In genomic region chr9:93003552-93004407, GRCh38 we compare ENCODE assay signal across 8 cellular contexts. TPM values are rescaled to one million over a fixed set of nuclear protein-coding genes. Genes with fewer than 3 reads are reported as not detected.
DNase-seq lines count a peak whose midpoint lies in the region; ATAC-seq, FAIRE-seq and TF ChIP-seq lines count a peak whose summit lies in the region.

No MANE protein-coding gene starts in this region.

- H3K79me2 ChIP-seq in HCT116 (ENCODE audit: insufficient read depth, low read length), result no peaks in the 10 kb centered on the region

- ATAC-seq in HCT116, result peak; percentile 94
- ATAC-seq in activated T-cell treated with anti-CD3 and anti-CD28 coated beads, Interleukin-2, amount 50 U/mL, for 4 hours, result peak; percentile 90 to 94
- ATAC-seq in pancreas, result peak; percentile 87 to 99 (median 97)
- peak; percentile 81 to 89 for ATAC-seq in upper lobe of left lung (ENCODE audit: low FRiP score in 2 of 2)
- ATAC-seq in HG03135 (IDR thresholded peaks at IDR 0.05; ENCODE audit: unreplicated experiment), result no peak

- POLR2A ChIA-PET in HCT116 (lab: Charles Lee), result interaction anchor here (0.8 to 1.2 kb wide), 3 partner anchors 13 to 56 kb away, joined by 3 to 4 read pairs (median 3); no protein-coding TSS in a partner anchor

- 33 to 38% methylated on average over 28 of the region's 28 CpGs for WGBS in pancreas, 2 donors
- 47% methylated on average over 23 to 28 of the region's 28 CpGs for WGBS in upper lobe of left lung, 2 donors

- peak overlapping the region; percentile 49 to 60 for H3K4me3 ChIP-seq in HCT116 (replicated peaks in 1 of 2; ENCODE audit: low read depth in 1 of 2, low read length in 2 of 2)
- H3K4me3 ChIP-seq in pancreas, result peak overlapping the region in 2 of 4 donors; percentile 3 to 38
- peak overlapping the region in 3 of 4 donors; percentile 19 to 42 (median 34) for H3K4me3 ChIP-seq in upper lobe of left lung

- BruUV-seq in Calu3 (replicated peaks; lab: Mats Ljungman, UMichigan) (no TSS peak), HCT116 (replicated peaks; lab: Mats Ljungman, UMichigan) (TSS peak; percentile 66)

- H2AFZ ChIP-seq in HCT116 (ENCODE audit: low read depth, low read length, poor library complexity, severe bottlenecking), result peak overlapping the region; percentile 85

- TF ChIP-seq POLR2A in HCT116 (IDR thresholded peaks at IDR 0.05; ENCODE audit: borderline replicate concordance, extremely low read depth, insufficient read depth, insufficient read length), result no peak
- TF ChIP-seq POLR2A in upper lobe of left lung (IDR thresholded peaks at IDR 0.05), result no peak

- peak overlapping the region; percentile 47; the same call in 1 of the 2 replicates for H3K27ac ChIP-seq in HCT116 (ENCODE audit: low read depth, low read length)
- no peak overlapping the region for H3K27ac ChIP-seq in pancreas
- peak overlapping the region in 3 of 4 donors; percentile 9 to 72 (median 15) for H3K27ac ChIP-seq in upper lobe of left lung

- H3K9me3 ChIP-seq in HCT116 (ENCODE audit: control insufficient read depth in 1 of 2, insufficient read depth in 1 of 2, low read depth in 1 of 2, low read length in 2 of 2), result no peaks in the 10 kb centered on the region
- H3K9me3 ChIP-seq in pancreas, result no peaks in the 10 kb centered on the region
- no peaks in the 10 kb centered on the region for H3K9me3 ChIP-seq in upper lobe of left lung

- peak overlapping the region; percentile 67 for H3K4me3 Mint-ChIP-seq in Calu3 (ENCODE audit: low read depth, unreplicated experiment)
- no peak overlapping the region for H3K4me3 Mint-ChIP-seq in activated T-cell treated with anti-CD3 and anti-CD28 coated beads, Interleukin-2, amount 50 U/mL, for 4 hours

- peak; percentile 53 for TF ChIP-seq CTCF in Calu3 (IDR thresholded peaks at IDR 0.05; ENCODE audit: unreplicated experiment)
- peak; percentile 67 to 97 (median 82) for TF ChIP-seq CTCF in HCT116 (IDR thresholded peaks at IDR 0.05 in 2 of 3, conservative IDR thresholded peaks at IDR 0.05 in 1 of 3; ENCODE audit: borderline replicate concordance in 1 of 3, insufficient read depth in 1 of 3, low read depth in 2 of 3, low read length in 2 of 3)
- peak; percentile 40 to 61 (median 50) for TF ChIP-seq CTCF in pancreas (IDR thresholded peaks at IDR 0.05)
- peak; percentile 45 to 77 (median 59) for TF ChIP-seq CTCF in upper lobe of left lung (IDR thresholded peaks at IDR 0.05)

- TF ChIP-seq RAD21 in HCT116 (IDR thresholded peaks at IDR 0.05; ENCODE audit: low read depth), result peak; percentile 94

- H3K36me3 ChIP-seq in HCT116 (ENCODE audit: control insufficient read depth in 1 of 2, insufficient read depth in 2 of 2, low read length in 2 of 2), result no peaks in the 10 kb centered on the region
- H3K36me3 ChIP-seq in pancreas, result no peaks in the 10 kb centered on the region
- H3K36me3 ChIP-seq in upper lobe of left lung, result peaks cover 0 to 46% (median 13%) of the 10 kb centered on the region in 4 donors

- TF ChIP-seq EP300 in upper lobe of left lung (IDR thresholded peaks at IDR 0.05), result no peak

- H3K4me1 ChIP-seq in HCT116 (ENCODE audit: control insufficient read depth in 1 of 2, insufficient read depth in 2 of 2, low read length in 2 of 2), result peaks cover 10 to 18% of the 10 kb centered on the region in 2 experiments; a peak in 3 of 4 replicates
- H3K4me1 ChIP-seq in pancreas, result no peaks in the 10 kb centered on the region
- peaks cover 3 to 17% (median 10%) of the 10 kb centered on the region in 4 donors for H3K4me1 ChIP-seq in upper lobe of left lung

- peak; percentile 77 for DNase-seq in Calu3
- peak; percentile 73 for DNase-seq in HCT116 (ENCODE audit: low read depth, low spot score)
- peak; percentile 49 for DNase-seq in OCI-M1 (lab: John Stamatoyannopoulos, UW)
- DNase-seq in activated T-cell treated with anti-CD3 and anti-CD28 coated beads, Interleukin-2, amount 50 U/mL, for 4 hours, result peak; percentile 63
- DNase-seq in fibroblast of the conjunctiva (ENCODE audit: low read depth), result peak; percentile 9
- DNase-seq in pancreas, result peak; percentile 48 to 85 (median 67)
- DNase-seq in upper lobe of left lung, result peak; percentile 79 to 85

- no peak for FAIRE-seq in pancreas (lab: Jason Lieb, UNC)

- no peaks in the 10 kb centered on the region for H3K4me1 Mint-ChIP-seq in Calu3 (ENCODE audit: low read depth, unreplicated experiment)
- H3K4me1 Mint-ChIP-seq in activated T-cell treated with anti-CD3 and anti-CD28 coated beads, Interleukin-2, amount 50 U/mL, for 4 hours (ENCODE audit: low read depth), result peaks cover 45% of the 10 kb centered on the region

- peak overlapping the region; percentile 83 for H3K4me2 ChIP-seq in HCT116 (ENCODE audit: low read length)

- CTCF ChIA-PET in Calu3 (lab: Charles Lee) (interaction anchor here (0.6 to 2.2 kb wide), 9 partner anchors 10 to 150 kb away, joined by 3 to 11 read pairs (median 4); no protein-coding TSS in a partner anchor), HCT116 (lab: Charles Lee) (interaction anchor here (0.8 to 2.9 kb wide), 16 partner anchors 11 to 301 kb away, joined by 3 to 18 read pairs (median 5); no protein-coding TSS in a partner anchor)

- no peaks in the 10 kb centered on the region for H4K20me1 ChIP-seq in HCT116 (ENCODE audit: insufficient read depth)

- intact Hi-C loops in Calu3 (cut with micrococcal nuclease; ENCODE audit: unreplicated experiment) (no loop called here), HCT116 (cut with micrococcal nuclease) (loop anchor here (5.0 to 10.0 kb wide), 2 partner anchors 94 to 561 kb away; partner anchors contain the start of gene CARD19), pancreas (cut with DNase I) (no loop called here)

- H3K9me3 Mint-ChIP-seq in Calu3 (ENCODE audit: low read depth, unreplicated experiment), result peaks cover 4% of the 10 kb centered on the region
- H3K9me3 Mint-ChIP-seq in activated T-cell treated with anti-CD3 and anti-CD28 coated beads, Interleukin-2, amount 50 U/mL, for 4 hours, result peaks cover 3% of the 10 kb centered on the region

- no peaks in the 10 kb centered on the region for H3K27me3 ChIP-seq in HCT116 (ENCODE audit: insufficient read depth, low read length)
- H3K27me3 ChIP-seq in pancreas, result no peaks in the 10 kb centered on the region
- no peaks in the 10 kb centered on the region for H3K27me3 ChIP-seq in upper lobe of left lung

- H3K27ac Mint-ChIP-seq in Calu3 (ENCODE audit: unreplicated experiment), result no peak overlapping the region

- H3K9ac ChIP-seq in HCT116 (ENCODE audit: low read length), result peak overlapping the region; percentile 57

- no peaks in the 10 kb centered on the region for H3K36me3 Mint-ChIP-seq in Calu3 (ENCODE audit: insufficient read depth, unreplicated experiment)
- H3K36me3 Mint-ChIP-seq in activated T-cell treated with anti-CD3 and anti-CD28 coated beads, Interleukin-2, amount 50 U/mL, for 4 hours (ENCODE audit: insufficient read depth), result peaks cover 37% of the 10 kb centered on the region

- no peaks in the 10 kb centered on the region for H3K9me2 ChIP-seq in HCT116 (ENCODE audit: insufficient read depth)

- RAD21 ChIA-PET in HCT116 (lab: Charles Lee; ENCODE audit: low non-redundant PET in 1 of 2, low total read pairs in 2 of 2, uncharacterized antibody in 2 of 2, unreplicated experiment in 2 of 2), result interaction anchor here in 1 of 2 experiments (0.7 kb wide), 1 partner anchor 92 kb away, joined by 3 read pairs; no protein-coding TSS in a partner anchor

- no peaks in the 10 kb centered on the region for H3K27me3 Mint-ChIP-seq in Calu3 (ENCODE audit: unreplicated experiment)
- H3K27me3 Mint-ChIP-seq in activated T-cell treated with anti-CD3 and anti-CD28 coated beads, Interleukin-2, amount 50 U/mL, for 4 hours (ENCODE audit: low read depth), result no peaks in the 10 kb centered on the region

TF ChIP-seq in HCT116, 20 proteins besides CTCF, POLR2A, EP300 and RAD21:
- TF ChIP-seq POLR2AphosphoS5 (IDR thresholded peaks at IDR 0.05; ENCODE audit: low read depth, low read length) (peak; percentile 58), SRF (IDR thresholded peaks at IDR 0.05; ENCODE audit: low read depth) (no peak), MAX (IDR thresholded peaks at IDR 0.05) (peak; percentile 92)

RNA-seq across cellular contexts. Expression of gene SUSD3, which starts 54.7 kb away (rescaled TPM):
- total RNA-seq in Calu3 (2022), result 0.69 and 1.3 TPM in 2 replicates
- total RNA-seq in HCT116 (2021; ENCODE audit: unreplicated experiment), result 11.3 TPM
- 15.2 and 16.4 TPM in 2 replicates for polyA plus RNA-seq in HCT116 (2012)
- total RNA-seq in activated T-cell treated with anti-CD3 and anti-CD28 coated beads, Interleukin-2, amount 50 U/mL, for 4 hours, result 1 to 10 TPM; 7.7 to 9.5 (median 9.4) TPM
- 1 to 10 TPM in 2 of 6 donors, under 1 TPM in 4; 0.16 to 2.8 (median 0.80) TPM for total RNA-seq in pancreas
- polyA plus RNA-seq in pancreas, result 1 to 10 TPM in 1 of 2 donors, under 1 TPM in 1; 0.27 to 1.4 TPM
- 10 to 100 TPM in 1 of 6 donors, 1 to 10 TPM in 5; 3.9 to 17.8 (median 5.2) TPM for total RNA-seq in upper lobe of left lung

RNA-seq across cellular contexts. Expression of gene FGD3, which starts 56.5 kb away (rescaled TPM):
- total RNA-seq in Calu3 (2022) (3.1 and 4.5 TPM in 2 replicates), HCT116 (2021; ENCODE audit: unreplicated experiment) (3.3 TPM), pancreas (10 to 100 TPM in 1 of 6 donors, 1 to 10 TPM in 5; 5.0 to 10.4 (median 6.3) TPM), upper lobe of left lung (10 to 100 TPM; 14.0 to 45.1 (median 22.3) TPM)
- 2.3 and 2.7 TPM in 2 replicates for polyA plus RNA-seq in HCT116 (2012)
- total RNA-seq in activated T-cell treated with anti-CD3 and anti-CD28 coated beads, Interleukin-2, amount 50 U/mL, for 4 hours, result 10 to 100 TPM; 32.5 to 36.3 (median 32.6) TPM
- 10 to 100 TPM; 12.1 to 27.7 TPM for polyA plus RNA-seq in pancreas

Comparison
In these comparisons a context has a peak if more than half of its experiments do, and no peak if none do; other contexts are left out.
1. DNase-seq: peak in every context shown above with its lines; median percentile 82 in upper lobe of left lung; 77 in Calu3; 73 in HCT116; 67 in pancreas; 63 in activated T-cell treated with anti-CD3 and anti-CD28 coated beads, Interleukin-2, amount 50 U/mL, for 4 hours; 49 in OCI-M1; 9 in fibroblast of the conjunctiva.
2. H3K27ac ChIP-seq: peak in HCT116 (single experiment) and upper lobe of left lung (3 of 4); none in pancreas (0 of 4).
3. Peak in every context shown above with its lines, with median percentiles within 50 percentile points of each other: CTCF ChIP-seq.